ENCODE assay signal across 8 cellular contexts in genomic region chr2:32064021-32064678, GRCh38. TPM values are rescaled to one million over a fixed set of nuclear protein-coding genes. Genes with fewer than 3 reads are reported as not detected.
DNase-seq lines count a peak whose midpoint lies in the region; ATAC-seq and TF ChIP-seq lines count a peak whose summit lies in the region.

No MANE protein-coding gene starts in this region.

- no peaks in the 10 kb centered on the region for H3K4me1 ChIP-seq in endodermal cell (ENCODE audit: control insufficient read depth, insufficient read depth, low read length)

- peak overlapping the region; percentile 95 for H3K27ac ChIP-seq in endodermal cell (ENCODE audit: low read depth, low read length)

- H3K36me3 Mint-ChIP-seq in T-cell (peaks cover 4% of the 10 kb centered on the region), endodermal cell (ENCODE audit: low read depth) (peaks cover 5% of the 10 kb centered on the region)

- 1 to 4% methylated on average over 19 to 41 of the region's 41 CpGs for WGBS in endodermal cell (ENCODE audit: insufficient coverage in 1 of 2, insufficient read length in 1 of 2), 2 experiments

- no peaks in the 10 kb centered on the region for H3K9me3 Mint-ChIP-seq in T-cell
- no peaks in the 10 kb centered on the region for H3K9me3 Mint-ChIP-seq in endodermal cell

- DNase-seq in AG08395 (ENCODE audit: low spot score), result peak; percentile 6
- DNase-seq in T-cell, result peak in 7 of 34 experiments; percentile 1 to 28 (median 4)
- DNase-seq in endodermal cell, result no peak
- DNase-seq in myocyte (ENCODE audit: low read depth), result peak; percentile 39
- DNase-seq in activated effector memory CD4-positive, alpha-beta T cell treated with Interleukin-2 at 50 U/mL for 16 hours, result no peak
- DNase-seq in ACHN, result no peak

- H3K27me3 Mint-ChIP-seq in T-cell (no peaks in the 10 kb centered on the region), endodermal cell (ENCODE audit: insufficient read depth) (no peaks in the 10 kb centered on the region)

- H3K4me3 ChIP-seq in endodermal cell (ENCODE audit: low read length), result peak overlapping the region; percentile 98

- H3K9ac ChIP-seq in endodermal cell (ENCODE audit: extremely low read depth, low read length, poor library complexity, severe bottlenecking), result peak overlapping the region; percentile 68

- H3K4me3 Mint-ChIP-seq in T-cell (peak overlapping the region; percentile 97 to 99 (median 98)), endodermal cell (peak overlapping the region; percentile 91)

- ATAC-seq in GM18519 (IDR thresholded peaks at IDR 0.05; ENCODE audit: low FRiP score, unreplicated experiment), result peak; percentile 12
- ATAC-seq in HG03469 (IDR thresholded peaks at IDR 0.05; ENCODE audit: unreplicated experiment), result peak; percentile 9
- ATAC-seq in T-cell (replicated peaks in 1 of 4), result peak in 1 of 4 experiments; percentile 2

- CTCF ChIA-PET in T-cell (lab: Charles Lee), result interaction anchor here (0.6 to 3.4 kb wide), 5 partner anchors 24 to 101 kb away, joined by 3 to 27 read pairs (median 3); partner anchors contain the start of genes DPY30 (in 1 of the 2) and SLC30A6 (in 1 of the 2)

- POLR2A ChIA-PET in T-cell (lab: Charles Lee), result interaction anchor here (0.5 to 3.4 kb wide), 8 partner anchors 23 to 237 kb away, joined by 3 to 20 read pairs (median 4); partner anchors contain the start of genes DPY30 (in 2 of the 2) and SLC30A6 (in 1 of the 2)

- no peaks in the 10 kb centered on the region for H3K27me3 ChIP-seq in endodermal cell (ENCODE audit: control insufficient read depth, insufficient read depth, low read length, poor library complexity, severe bottlenecking)

- TF ChIP-seq CTCF in endodermal cell (conservative IDR thresholded peaks at IDR 0.05), result no peak

- H3K9me3 ChIP-seq in endodermal cell (ENCODE audit: control insufficient read depth, low read length), result no peaks in the 10 kb centered on the region

- H3K27ac Mint-ChIP-seq in T-cell (peak overlapping the region; percentile 93 to 98), endodermal cell (peak overlapping the region; percentile 98)

- H3K4me1 Mint-ChIP-seq in T-cell, result peaks cover 41 to 44% (median 42%) of the 10 kb centered on the region in 3 donors
- H3K4me1 Mint-ChIP-seq in endodermal cell, result peaks cover 14% of the 10 kb centered on the region

- in situ Hi-C loops in ACHN (cut with HindIII; ENCODE audit: low pct_ligation_motif_present, low pct_unique_long_range_greater_than_20kb, low sequenced_read_pairs), result no loop called here

- peaks cover 3% of the 10 kb centered on the region for H3K36me3 ChIP-seq in endodermal cell (ENCODE audit: control insufficient read depth, insufficient read depth, low read length)

RNA-seq across cellular contexts. Expression of gene SPAST, which starts 0.8 kb away (rescaled TPM):
- 10 to 100 TPM; 17.7 to 21.9 (median 19.9) TPM for total RNA-seq in T-cell
- 10 to 100 TPM; 25.7 to 34.6 TPM for total RNA-seq in endodermal cell
- 40.3 TPM for polyA plus RNA-seq in endodermal cell (2013, experiment 1 of 2)
- polyA plus RNA-seq in endodermal cell (2013, experiment 2 of 2), result 40.4 TPM
- total RNA-seq in myocyte, result 22.6 and 26.5 TPM in 2 replicates
- 5.5 TPM for polyA plus RNA-seq in myocyte (2012)

RNA-seq across cellular contexts. Expression of gene DPY30, which starts 24.5 kb away (rescaled TPM):
- total RNA-seq in T-cell (10 to 100 TPM; 30.3 to 54.1 (median 45.6) TPM), endodermal cell (100 to 1,000 TPM; 146 to 173 TPM), myocyte (46.4 and 50.8 TPM in 2 replicates)
- polyA plus RNA-seq in endodermal cell (2013, experiment 1 of 2), result 140 TPM
- 145 TPM for polyA plus RNA-seq in endodermal cell (2013, experiment 2 of 2)
- polyA plus RNA-seq in myocyte (2012), result 60.1 TPM

RNA-seq across cellular contexts. Expression of gene MEMO1, which starts 53.3 kb away (rescaled TPM):
- 10 to 100 TPM; 35.0 to 46.3 (median 41.5) TPM for total RNA-seq in T-cell
- total RNA-seq in endodermal cell, result 10 to 100 TPM; 40.2 to 52.0 TPM
- 46.3 TPM for polyA plus RNA-seq in endodermal cell (2013, experiment 1 of 2)
- 50.3 TPM for polyA plus RNA-seq in endodermal cell (2013, experiment 2 of 2)
- 50.0 and 58.9 TPM in 2 replicates for total RNA-seq in myocyte
- 38.1 TPM for polyA plus RNA-seq in myocyte (2012)

Comparison
In these comparisons a context has a peak if more than half of its experiments do, and no peak if none do; other contexts are left out.
1. DNase-seq: peak in AG08395 (single experiment) and myocyte (single experiment); none in endodermal cell (single experiment), activated effector memory CD4-positive, alpha-beta T cell treated with Interleukin-2 at 50 U/mL for 16 hours (single experiment) and ACHN (single experiment).